16 cellular contexts compared by ENCODE assay signal in the genomic region with DNA sequence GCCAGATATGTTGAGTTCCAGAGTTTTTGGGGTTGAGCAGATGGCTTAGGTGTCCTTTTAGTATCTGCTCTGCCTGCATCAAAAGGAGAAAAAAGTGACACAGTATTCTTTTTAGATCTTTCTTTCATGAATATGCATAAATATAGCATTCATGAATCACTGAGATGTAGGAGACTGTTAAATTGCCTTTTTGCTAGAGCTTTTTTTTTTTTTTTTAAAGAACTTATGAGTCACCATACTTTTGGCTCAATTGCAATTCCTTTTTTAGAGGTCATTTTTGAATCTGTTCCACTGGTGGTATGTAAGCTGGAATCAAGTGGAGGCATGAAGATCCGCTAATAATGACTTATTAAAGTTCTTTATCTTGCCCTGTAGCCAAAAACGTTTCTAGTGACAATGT.
DNase-seq lines count a peak whose midpoint lies in the region; ATAC-seq, FAIRE-seq and TF ChIP-seq lines count a peak whose summit lies in the region.
"Had no signal": no experiment of that assay in that cellular context is flagged by ENCODE, and none has a peak within 500 bp of the region (broad histone marks: within the 10 kb centered on the region; RNA-seq: fewer than 3 reads in every experiment).

No MANE protein-coding gene starts in this region.

- H3K27me3 ChIP-seq in GM23248 (replicated peaks; ENCODE audit: insufficient read depth) = no peaks in the 10 kb centered on the region
- no peaks in the 10 kb centered on the region for H3K27me3 ChIP-seq in astrocyte (ENCODE audit: insufficient read depth, low read length)
- H3K27me3 ChIP-seq in gastroesophageal sphincter = no peaks in the 10 kb centered on the region
- no peaks in the 10 kb centered on the region for H3K27me3 ChIP-seq in right lobe of liver
- H3K27me3 ChIP-seq in tibial nerve = no peaks in the 10 kb centered on the region
- H3K27me3 ChIP-seq: testis had no signal

- no peak for FAIRE-seq in astrocyte (lab: Jason Lieb, UNC)
- FAIRE-seq: colon, GM12878, HTR-8/SVneo had no signal

- DNase-seq in GM23248 (peak; percentile 79), astrocyte (ENCODE audit: low read depth) (peak; percentile 83), superior temporal gyrus (ENCODE audit: extremely low spot score) (peak; percentile 70), right lobe of liver (no peak), NCI-H1436 treated with DMSO at 0.1 percent for 48 hours (lab: John Stamatoyannopoulos, UW) (no peak), tibial nerve (ENCODE audit: low spot score in 2 of 2) (no peak)
- DNase-seq: activated effector memory CD4-positive, alpha-beta T cell treated with anti-CD3 and anti-CD28 coated beads, Interleukin-2, amount 50 U/mL, for 16 hours; NCI-H1092 treated with DMSO at 0.1 percent for 48 hours; OCI-M1; testis had no signal

- H3K4me3 ChIP-seq in GM23248 (peak overlapping the region; percentile 33), astrocyte (ENCODE audit: insufficient read depth, low read depth, low read length) (no peak overlapping the region), gastroesophageal sphincter (no peak overlapping the region), right lobe of liver (no peak overlapping the region), tibial nerve (no peak overlapping the region)
- H3K4me3 ChIP-seq: GM12878, testis had no signal

- H3K79me2 ChIP-seq in GM23248 (ENCODE audit: insufficient read depth) (no peaks in the 10 kb centered on the region), astrocyte (ENCODE audit: insufficient read depth, low read length) (no peaks in the 10 kb centered on the region)

- peaks cover 12% of the 10 kb centered on the region; the same call in 1 of the 2 replicates for H3F3A ChIP-seq in GM23248 (ENCODE audit: insufficient read depth)

- H3K4me3 Mint-ChIP-seq in astrocyte (ENCODE audit: unreplicated experiment) = no peak overlapping the region
- H3K4me3 Mint-ChIP-seq: T-helper 1 cell treated with Interleukin-12 subunit alpha and Interleukin-12 subunit beta and Interleukin-4 antibody, amounts not matched to agents 30 μg/mL and 1 μg/mL, for 36 hours had no signal

- no peak for TF ChIP-seq CTCF in astrocyte (IDR thresholded peaks at IDR 0.05; ENCODE audit: insufficient read depth, low read depth, low read length)
- no peak for TF ChIP-seq CTCF in gastroesophageal sphincter (IDR thresholded peaks at IDR 0.05)
- TF ChIP-seq CTCF in right lobe of liver (IDR thresholded peaks at IDR 0.05) = no peak
- no peak for TF ChIP-seq CTCF in tibial nerve (IDR thresholded peaks at IDR 0.05)

- H4K20me1 ChIP-seq in GM23248 (ENCODE audit: insufficient read depth) (no peaks in the 10 kb centered on the region), astrocyte (ENCODE audit: insufficient read depth, low read length) (no peaks in the 10 kb centered on the region)

- ATAC-seq in gastroesophageal sphincter (peak; percentile 39), right lobe of liver (no peak)
- ATAC-seq: GM12878, left lobe of liver had no signal

- H3K9ac ChIP-seq in GM23248 (no peak overlapping the region), astrocyte (ENCODE audit: low read length) (peak overlapping the region; percentile 5)

- no peaks in the 10 kb centered on the region for H3K9me2 ChIP-seq in GM23248 (ENCODE audit: insufficient read depth)

- WGBS in GM23248 (ENCODE audit: low coverage in 1 of 2, low lambda C conversion rate in 2 of 2, missing lambda C conversion rate in 2 of 2), 2 experiments = 1 to 5% methylated on average over 2 of the region's 2 CpGs
- WGBS in gastroesophageal sphincter (ENCODE audit: low coverage in 1 of 2), 2 donors = 0 to 21% methylated on average over 2 of the region's 2 CpGs
- 30% methylated on average over 2 of the region's 2 CpGs for WGBS in right lobe of liver (ENCODE audit: insufficient coverage, low coverage, low lambda C conversion rate, missing lambda C conversion rate)
- WGBS in tibial nerve, 2 donors = 32 to 48% methylated on average over 2 of the region's 2 CpGs

- H3K36me3 Mint-ChIP-seq in astrocyte (ENCODE audit: low read depth, unreplicated experiment) = no peaks in the 10 kb centered on the region

- TF ChIP-seq EP300 in gastroesophageal sphincter (IDR thresholded peaks at IDR 0.05) = no peak
- TF ChIP-seq EP300 in tibial nerve (IDR thresholded peaks at IDR 0.05) = no peak

- peaks cover 24% of the 10 kb centered on the region for H3K4me1 ChIP-seq in GM23248 (ENCODE audit: insufficient read depth)
- H3K4me1 ChIP-seq in astrocyte (ENCODE audit: insufficient read depth, low read length) = peaks cover 10% of the 10 kb centered on the region
- peaks cover 2 to 24% (median 4%) of the 10 kb centered on the region in 3 donors for H3K4me1 ChIP-seq in gastroesophageal sphincter
- no peaks in the 10 kb centered on the region for H3K4me1 ChIP-seq in right lobe of liver
- peaks cover 0 to 9% (median 0%) of the 10 kb centered on the region in 4 donors for H3K4me1 ChIP-seq in tibial nerve
- H3K4me1 ChIP-seq: testis had no signal

- in situ Hi-C loops in GM23248 (cut with MboI) = no loop called here

- peak overlapping the region; percentile 19; the same call in 1 of the 2 replicates for H3K27ac ChIP-seq in GM23248
- H3K27ac ChIP-seq in astrocyte (ENCODE audit: low read depth, low read length) = peak overlapping the region; percentile 4
- H3K27ac ChIP-seq in gastroesophageal sphincter = peak overlapping the region in 2 of 4 donors; percentile 25 to 42
- H3K27ac ChIP-seq in right lobe of liver = no peak overlapping the region
- H3K27ac ChIP-seq in tibial nerve = no peak overlapping the region
- H3K27ac ChIP-seq: testis had no signal

- no peaks in the 10 kb centered on the region for H3K27me3 Mint-ChIP-seq in astrocyte (ENCODE audit: low read depth, unreplicated experiment)

- H3K27ac Mint-ChIP-seq in astrocyte (ENCODE audit: unreplicated experiment) = no peak overlapping the region
- H3K27ac Mint-ChIP-seq: T-helper 1 cell treated with Interleukin-12 subunit alpha and Interleukin-12 subunit beta and Interleukin-4 antibody, amounts not matched to agents 30 μg/mL and 1 μg/mL, for 36 hours had no signal

- no peak for TF ChIP-seq POLR2A in gastroesophageal sphincter (IDR thresholded peaks at IDR 0.05)
- TF ChIP-seq POLR2A in right lobe of liver (IDR thresholded peaks at IDR 0.05) = no peak
- TF ChIP-seq POLR2A in tibial nerve (IDR thresholded peaks at IDR 0.05) = no peak

- intact Hi-C loops in right lobe of liver (cut with DNase I) = no loop called here

- H3K9me3 ChIP-seq in GM23248 (ENCODE audit: low read depth) (no peaks in the 10 kb centered on the region), astrocyte (ENCODE audit: insufficient read depth, low read depth, low read length) (no peaks in the 10 kb centered on the region), gastroesophageal sphincter (no peaks in the 10 kb centered on the region), right lobe of liver (no peaks in the 10 kb centered on the region), tibial nerve (no peaks in the 10 kb centered on the region)
- H3K9me3 ChIP-seq: testis had no signal

- H3K36me3 ChIP-seq in GM23248 (ENCODE audit: low read depth) = no peaks in the 10 kb centered on the region
- H3K36me3 ChIP-seq in astrocyte (ENCODE audit: insufficient read depth, low read length) = no peaks in the 10 kb centered on the region
- no peaks in the 10 kb centered on the region for H3K36me3 ChIP-seq in gastroesophageal sphincter
- H3K36me3 ChIP-seq in right lobe of liver = no peaks in the 10 kb centered on the region
- no peaks in the 10 kb centered on the region for H3K36me3 ChIP-seq in tibial nerve

- H3K4me2 ChIP-seq in GM23248 (ENCODE audit: unreplicated experiment) (peak overlapping the region; percentile 69), astrocyte (ENCODE audit: low read length) (peak overlapping the region; percentile 60)

- H2AFZ ChIP-seq in GM23248 (no peak overlapping the region), astrocyte (ENCODE audit: low read depth, low read length) (no peak overlapping the region)

- no peaks in the 10 kb centered on the region for H3K9me3 Mint-ChIP-seq in astrocyte (ENCODE audit: unreplicated experiment)
- H3K9me3 Mint-ChIP-seq: T-helper 1 cell treated with Interleukin-12 subunit alpha and Interleukin-12 subunit beta and Interleukin-4 antibody, amounts not matched to agents 30 μg/mL and 1 μg/mL, for 36 hours had no signal

- H3K4me1 Mint-ChIP-seq in astrocyte (ENCODE audit: low read depth, unreplicated experiment) = peaks cover 8% of the 10 kb centered on the region

Comparison
In these comparisons a context has a peak if more than half of its experiments do, and no peak if none do; other contexts are left out.
1. DNase-seq: peak in GM23248 (single experiment), astrocyte (single experiment) and superior temporal gyrus (single experiment); none in right lobe of liver (0 of 3), NCI-H1436 treated with DMSO at 0.1 percent for 48 hours (single experiment) and tibial nerve (0 of 2).
2. H3K27ac ChIP-seq: peak in GM23248 (single experiment) and astrocyte (single experiment); none in right lobe of liver (0 of 3) and tibial nerve (0 of 4).